1 cellular context compared by ENCODE assay signal in genomic region chr20:37077009-37077408, GRCh38.
TF ChIP-seq lines count a peak whose summit lies in the region.

No MANE protein-coding gene starts in this region.

TF ChIP-seq in IMR-90, 13 proteins besides CTCF, POLR2A, EP300 and RAD21:
- no peak for TF ChIP-seq MAFK (IDR thresholded peaks at IDR 0.05; ENCODE audit: low read depth, low read length)
- TF ChIP-seq CEBPB (IDR thresholded peaks at IDR 0.05; ENCODE audit: low read depth, low read length), result no peak
- TF ChIP-seq, protein P1, sequence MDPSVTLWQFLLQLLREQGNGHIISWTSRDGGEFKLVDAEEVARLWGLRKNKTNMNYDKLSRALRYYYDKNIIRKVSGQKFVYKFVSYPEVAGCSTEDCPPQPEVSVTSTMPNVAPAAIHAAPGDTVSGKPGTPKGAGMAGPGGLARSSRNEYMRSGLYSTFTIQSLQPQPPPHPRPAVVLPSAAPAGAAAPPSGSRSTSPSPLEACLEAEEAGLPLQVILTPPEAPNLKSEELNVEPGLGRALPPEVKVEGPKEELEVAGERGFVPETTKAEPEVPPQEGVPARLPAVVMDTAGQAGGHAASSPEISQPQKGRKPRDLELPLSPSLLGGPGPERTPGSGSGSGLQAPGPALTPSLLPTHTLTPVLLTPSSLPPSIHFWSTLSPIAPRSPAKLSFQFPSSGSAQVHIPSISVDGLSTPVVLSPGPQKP (IDR thresholded peaks at IDR 0.05; ENCODE audit: borderline replicate concordance, low read depth, low read length), result no peak
- no peak for TF ChIP-seq BHLHE40 (IDR thresholded peaks at IDR 0.05; ENCODE audit: low read depth, low read length)
- TF ChIP-seq RFX5 (IDR thresholded peaks at IDR 0.05; ENCODE audit: low read depth, low read length), result no peak
- TF ChIP-seq MAZ (IDR thresholded peaks at IDR 0.05; ENCODE audit: borderline replicate concordance, low read depth, low read length), result no peak
- no peak for TF ChIP-seq CHD1 (IDR thresholded peaks at IDR 0.05; ENCODE audit: low read depth, low read length)
- no peak for TF ChIP-seq FOS (IDR thresholded peaks at IDR 0.05; ENCODE audit: low read depth, low read length)
- TF ChIP-seq RCOR1 (IDR thresholded peaks at IDR 0.05; ENCODE audit: insufficient replicate concordance, low read length), result no peak
- TF ChIP-seq NFE2L2 (IDR thresholded peaks at IDR 0.05; ENCODE audit: low read depth, low read length), result no peak
- TF ChIP-seq USF2 (IDR thresholded peaks at IDR 0.05; ENCODE audit: low read depth, low read length), result no peak
- no peak for TF ChIP-seq MXI1 (IDR thresholded peaks at IDR 0.05; ENCODE audit: borderline replicate concordance, low read depth, low read length)
- TF ChIP-seq SMC3 (IDR thresholded peaks at IDR 0.05; ENCODE audit: low read depth, low read length), result no peak
